In genomic region chr19:42433503-42434260, GRCh38 we compare ENCODE assay signal across 1 cellular context.
A peak's percentile ranks its signal among the peaks of the same experiment; 100 is the strongest.
TF ChIP-seq lines count a peak whose summit lies in the region.

No MANE protein-coding gene starts in this region.

TF ChIP-seq in K562, 482 proteins besides CTCF, POLR2A, EP300 and RAD21 (continued from another document):
- TF ChIP-seq TOE1 (IDR thresholded peaks at IDR 0.05; ENCODE audit: borderline replicate concordance) (no peak), TOE1 (CRISPR knock-in tag; IDR thresholded peaks at IDR 0.05; ENCODE audit: borderline replicate concordance, low read depth) (no peak), C11orf30 (IDR thresholded peaks at IDR 0.05; ENCODE audit: low read depth) (no peak), PCBP2 (IDR thresholded peaks at IDR 0.05; ENCODE audit: low read depth, low read length, poor library complexity, severe bottlenecking) (no peak), TCFL5 (CRISPR knock-in tag; conservative IDR thresholded peaks at IDR 0.05) (no peak), MAZ (CRISPR knock-in tag; conservative IDR thresholded peaks at IDR 0.05 in 1 of 2, IDR thresholded peaks at IDR 0.05 in 1 of 2) (peak in 1 of 2 experiments; percentile 45; a peak in 1 of 4 replicates), ZC3H11A (IDR thresholded peaks at IDR 0.05; ENCODE audit: low read depth, low read length) (no peak), ZKSCAN1 (IDR thresholded peaks at IDR 0.05; ENCODE audit: low read depth, low read length) (no peak), CREM (IDR thresholded peaks at IDR 0.05; ENCODE audit: low read depth) (peak; percentile 54; the same call in 1 of the 2 replicates), HDAC8 (tag; IDR thresholded peaks at IDR 0.05) (0 out of 2 replicates have a peak, but pooled peaks have one; percentile 32), DLX4 (CRISPR knock-in tag; IDR thresholded peaks at IDR 0.05) (no peak), ZNF175 (CRISPR knock-in tag; IDR thresholded peaks at IDR 0.05; ENCODE audit: low read depth) (no peak), YBX1 (IDR thresholded peaks at IDR 0.05) (no peak), THRB (CRISPR knock-in tag; conservative IDR thresholded peaks at IDR 0.05) (no peak), BACH1 (tag; IDR thresholded peaks at IDR 0.05) (no peak; the same call in 1 of the 2 replicates), NR1H2 (CRISPR knock-in tag; IDR thresholded peaks at IDR 0.05) (no peak), CBFA2T3 (IDR thresholded peaks at IDR 0.05) (no peak), ZNF398 (CRISPR knock-in tag; IDR thresholded peaks at IDR 0.05) (no peak), CAMTA2 (CRISPR knock-in tag; conservative IDR thresholded peaks at IDR 0.05) (no peak), JUNB (CRISPR knock-in tag; conservative IDR thresholded peaks at IDR 0.05) (no peak), SMAD4 (CRISPR knock-in tag; conservative IDR thresholded peaks at IDR 0.05) (peak; percentile 84), GABPB2 (CRISPR knock-in tag; conservative IDR thresholded peaks at IDR 0.05) (no peak), GATAD2B (IDR thresholded peaks at IDR 0.05; ENCODE audit: borderline replicate concordance) (no peak), SMAD3 (CRISPR knock-in tag; conservative IDR thresholded peaks at IDR 0.05) (no peak), ETS1 (conservative IDR thresholded peaks at IDR 0.05; ENCODE audit: control insufficient read depth, low read depth, low read length) (no peak), COPS2 (conservative IDR thresholded peaks at IDR 0.05) (no peak), YY1 (IDR thresholded peaks at IDR 0.05; ENCODE audit: borderline replicate concordance in 1 of 3, control insufficient read depth in 1 of 3, extremely low read depth in 1 of 3, insufficient read depth in 3 of 3, insufficient read length in 1 of 3, insufficient replicate concordance in 2 of 3, low read depth in 1 of 3, low read length in 2 of 3) (peak in 1 of 3 experiments; percentile 27), ZNF239 (CRISPR knock-in tag; IDR thresholded peaks at IDR 0.05) (no peak), HNRNPUL1 (IDR thresholded peaks at IDR 0.05; ENCODE audit: low read length) (no peak), CC2D1A (IDR thresholded peaks at IDR 0.05) (0 out of 2 replicates have a peak, but pooled peaks have one; percentile 20), PHB (CRISPR knock-in tag; IDR thresholded peaks at IDR 0.05) (no peak), NR2C1 (IDR thresholded peaks at IDR 0.05) (peak; percentile 95), NR2C1 (tag; IDR thresholded peaks at IDR 0.05) (peak; percentile 97), NFIC (IDR thresholded peaks at IDR 0.05) (peak; percentile 73), NCOA6 (IDR thresholded peaks at IDR 0.05) (no peak), E2F3 (CRISPR knock-in tag; IDR thresholded peaks at IDR 0.05) (peak; percentile 74; the same call in 1 of the 2 replicates), SMARCA4 (IDR thresholded peaks at IDR 0.05) (0 out of 2 replicates have a peak, but pooled peaks have one; percentile 26), CHD1 (IDR thresholded peaks at IDR 0.05; ENCODE audit: low read length) (no peak), GABPA (tag; conservative IDR thresholded peaks at IDR 0.05; ENCODE audit: low read depth) (peak; percentile 33; the same call in 1 of the 2 replicates), ZNF282 (CRISPR knock-in tag; IDR thresholded peaks at IDR 0.05) (no peak), CEBPZ (IDR thresholded peaks at IDR 0.05; ENCODE audit: borderline replicate concordance, low read depth, low read length) (no peak), ZNF584 (CRISPR knock-in tag; IDR thresholded peaks at IDR 0.05; ENCODE audit: low read depth) (0 out of 2 replicates have a peak, but pooled peaks have one; percentile 49), MNT (conservative IDR thresholded peaks at IDR 0.05) (no peak), ZNF639 (CRISPR knock-in tag; conservative IDR thresholded peaks at IDR 0.05 in 1 of 2, IDR thresholded peaks at IDR 0.05 in 1 of 2) (no peak), TEAD4 (IDR thresholded peaks at IDR 0.05; ENCODE audit: low read length) (peak; percentile 53), TEAD4 (CRISPR knock-in tag; IDR thresholded peaks at IDR 0.05; ENCODE audit: borderline replicate concordance) (no peak), ZNF354B (CRISPR knock-in tag; IDR thresholded peaks at IDR 0.05) (no peak), DPF2 (IDR thresholded peaks at IDR 0.05) (peak; percentile 40; the same call in 1 of the 2 replicates), CBFA2T2 (conservative IDR thresholded peaks at IDR 0.05) (no peak), SP1 (CRISPR knock-in tag; IDR thresholded peaks at IDR 0.05) (no peak), NR2C2 (CRISPR knock-in tag; IDR thresholded peaks at IDR 0.05) (peak; percentile 86), NR2C2 (tag; IDR thresholded peaks at IDR 0.05) (peak; percentile 97), HMG20B (CRISPR knock-in tag; IDR thresholded peaks at IDR 0.05) (no peak)
